In the genomic region with DNA sequence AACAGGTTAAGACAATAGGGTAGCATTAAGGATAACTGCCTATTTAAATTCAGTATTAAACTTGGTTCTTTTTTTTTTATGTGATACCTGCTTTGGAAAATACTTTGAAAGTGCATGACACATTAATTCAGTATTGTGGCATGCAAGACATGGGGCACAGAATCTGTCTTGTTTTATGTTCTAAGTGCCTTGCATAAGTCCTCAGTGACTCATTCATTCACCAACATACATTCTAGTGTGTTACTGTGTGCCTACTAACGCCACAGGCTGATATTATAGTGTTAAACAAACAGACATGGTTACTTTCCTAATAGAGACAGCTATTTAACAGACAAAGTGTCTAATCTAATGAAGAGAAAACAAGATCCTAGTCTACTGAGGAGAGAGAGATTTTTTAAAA, we compare ENCODE assay signal across 26 cellular contexts.
A peak's percentile ranks its signal among the peaks of the same experiment; 100 is the strongest.
DNase-seq lines count a peak whose midpoint lies in the region; ATAC-seq, FAIRE-seq and TF ChIP-seq lines count a peak whose summit lies in the region.
"Had no signal": no experiment of that assay in that cellular context is flagged by ENCODE, and none has a peak within 500 bp of the region (broad histone marks: within the 10 kb centered on the region; RNA-seq: fewer than 3 reads in every experiment).

No MANE protein-coding gene starts in this region.

- H3K36me3 ChIP-seq in breast epithelium (no peaks in the 10 kb centered on the region), upper lobe of right lung (no peaks in the 10 kb centered on the region)
- H3K36me3 ChIP-seq: BLaER1, heart right ventricle, pancreas, uterus had no signal

- no peak overlapping the region for H3K4me3 Mint-ChIP-seq in MCF 10A (ENCODE audit: unreplicated experiment)
- no peak overlapping the region for H3K4me3 Mint-ChIP-seq in naive thymus-derived CD8-positive, alpha-beta T cell
- H3K4me3 Mint-ChIP-seq: central memory CD8-positive, alpha-beta T cell; immature natural killer cell; T-cell had no signal

- no TSS peak for BruUV-seq in MCF 10A (replicated peaks; lab: Mats Ljungman, UMichigan)

- no peaks in the 10 kb centered on the region for H3K9me3 ChIP-seq in breast epithelium
- H3K9me3 ChIP-seq in upper lobe of right lung = no peaks in the 10 kb centered on the region
- H3K9me3 ChIP-seq: BLaER1, heart right ventricle, pancreas had no signal

- H3K27me3 ChIP-seq in breast epithelium = no peaks in the 10 kb centered on the region
- H3K27me3 ChIP-seq in foreskin keratinocyte = no peaks in the 10 kb centered on the region
- no peaks in the 10 kb centered on the region for H3K27me3 ChIP-seq in upper lobe of right lung
- H3K27me3 ChIP-seq: BLaER1, heart right ventricle, pancreas, uterus had no signal

- H3K27ac ChIP-seq in breast epithelium (no peak overlapping the region), RWPE1 (no peak overlapping the region), foreskin keratinocyte (no peak overlapping the region), upper lobe of right lung (no peak overlapping the region)
- H3K27ac ChIP-seq: BLaER1, heart right ventricle, pancreas, uterus had no signal

- intact Hi-C loops in MCF 10A (cut with micrococcal nuclease) = no loop called here
- intact Hi-C loops in breast epithelium (cut with DNase I; ENCODE audit: low total_unique reads) = no loop called here
- intact Hi-C loops in upper lobe of right lung (cut with DNase I) = no loop called here

- TF ChIP-seq CTCF in MCF 10A (IDR thresholded peaks at IDR 0.05; ENCODE audit: unreplicated experiment) (no peak), breast epithelium (IDR thresholded peaks at IDR 0.05) (no peak), RWPE1 (conservative IDR thresholded peaks at IDR 0.05; ENCODE audit: low read depth) (no peak), foreskin keratinocyte (conservative IDR thresholded peaks at IDR 0.05) (no peak), upper lobe of right lung (IDR thresholded peaks at IDR 0.05) (no peak)

- TF ChIP-seq POLR2A in breast epithelium (IDR thresholded peaks at IDR 0.05) = no peak

- H3K9me3 Mint-ChIP-seq in MCF 10A (ENCODE audit: unreplicated experiment) = no peaks in the 10 kb centered on the region
- peaks cover 0 to 4% (median 0%) of the 10 kb centered on the region in 9 donors for H3K9me3 Mint-ChIP-seq in naive thymus-derived CD8-positive, alpha-beta T cell

- H3K27ac Mint-ChIP-seq in MCF 10A (ENCODE audit: low read depth, unreplicated experiment) = no peak overlapping the region
- no peak overlapping the region for H3K27ac Mint-ChIP-seq in naive thymus-derived CD8-positive, alpha-beta T cell
- H3K27ac Mint-ChIP-seq: immature natural killer cell, T-cell had no signal

- no peaks in the 10 kb centered on the region for H3K4me1 ChIP-seq in breast epithelium
- H3K4me1 ChIP-seq in foreskin keratinocyte = no peaks in the 10 kb centered on the region
- no peaks in the 10 kb centered on the region for H3K4me1 ChIP-seq in upper lobe of right lung
- H3K4me1 ChIP-seq: BLaER1, uterus had no signal

- ATAC-seq in foreskin keratinocyte (peak; percentile 65), upper lobe of right lung (no peak)
- no peak for ATAC-seq in naive thymus-derived CD8-positive, alpha-beta T cell
- ATAC-seq: heart right ventricle, pancreas, T-cell had no signal

- FAIRE-seq in urothelium cell line (lab: Jason Lieb, UNC) = no peak
- FAIRE-seq: A204.1, GM12892, pancreas, small intestine had no signal

- POLR2A ChIA-PET in MCF 10A (lab: Yijun Ruan, JAX) (no interaction called here), RWPE1 (lab: Yijun Ruan, JAX; ENCODE audit: low non-redundant PET) (no interaction called here)
- POLR2A ChIA-PET in naive thymus-derived CD8-positive, alpha-beta T cell (lab: Charles Lee) = no interaction called here

- DNase-seq in MCF 10A (ENCODE audit: unreplicated experiment) (peak; percentile 23), breast epithelium (ENCODE audit: low spot score in 2 of 2) (no peak), RWPE1 (ENCODE audit: low spot score) (peak; percentile 38), foreskin keratinocyte (peak; percentile 32 to 66), urothelium cell line (ENCODE audit: low spot score) (peak; percentile 25), GM19238 (ENCODE audit: insufficient read length, low spot score) (no peak), upper lobe of right lung (no peak)
- DNase-seq in naive thymus-derived CD8-positive, alpha-beta T cell = no peak
- DNase-seq: activated CD4-positive, alpha-beta T cell treated with anti-CD3 and anti-CD28 coated beads, Interleukin-2, amount 50 U/mL, for 1 hour; activated CD8-positive, alpha-beta memory T cell treated with anti-CD3 and anti-CD28 coated beads, Interleukin-2, amount 50 U/mL, for 48 hours; activated effector memory CD4-positive, alpha-beta T cell treated with anti-CD3 and anti-CD28 coated beads, Interleukin-2, amount 50 U/mL, for 16 hours; heart right ventricle; immature natural killer cell; NCI-H2029; NCI-H510A treated with DMSO at 0.1 percent for 48 hours; pancreas; SHP77; small intestine; stimulated activated CD4-positive, alpha-beta T cell treated with anti-CD3 and anti-CD28 coated beads, Interleukin-4, amount 100 ng/mL, for 1 hour; T-cell; uterus had no signal

- H3K4me3 ChIP-seq in breast epithelium (no peak overlapping the region), upper lobe of right lung (no peak overlapping the region)
- H3K4me3 ChIP-seq: BLaER1, heart right ventricle, lung, pancreas, uterus had no signal

- H3K36me3 Mint-ChIP-seq in MCF 10A (ENCODE audit: insufficient read depth, unreplicated experiment) = no peaks in the 10 kb centered on the region
- H3K36me3 Mint-ChIP-seq in naive thymus-derived CD8-positive, alpha-beta T cell = peaks cover 0 to 1% (median 0%) of the 10 kb centered on the region in 3 donors
- H3K36me3 Mint-ChIP-seq: immature natural killer cell, T-cell had no signal

- H3K4me1 Mint-ChIP-seq in MCF 10A (ENCODE audit: insufficient read depth, unreplicated experiment) = no peaks in the 10 kb centered on the region
- no peaks in the 10 kb centered on the region for H3K4me1 Mint-ChIP-seq in naive thymus-derived CD8-positive, alpha-beta T cell
- H3K4me1 Mint-ChIP-seq: central memory CD8-positive, alpha-beta T cell; immature natural killer cell; T-cell had no signal

- CTCF ChIA-PET in MCF 10A (lab: Yijun Ruan, JAX) = no interaction called here
- CTCF ChIA-PET in RWPE1 (lab: Yijun Ruan, JAX) = no interaction called here

- peaks cover 49% of the 10 kb centered on the region for H3K27me3 Mint-ChIP-seq in MCF 10A (ENCODE audit: insufficient read depth, unreplicated experiment)
- H3K27me3 Mint-ChIP-seq in naive thymus-derived CD8-positive, alpha-beta T cell = peaks cover 0 to 9% (median 3%) of the 10 kb centered on the region in 5 donors

Comparison
In these comparisons a context has a peak if more than half of its experiments do, and no peak if none do; other contexts are left out.
1. DNase-seq: peak in MCF 10A (single experiment), RWPE1 (single experiment), foreskin keratinocyte (2 of 2) and urothelium cell line (single experiment); none in breast epithelium (0 of 2), GM19238 (single experiment), naive thymus-derived CD8-positive, alpha-beta T cell (0 of 10) and upper lobe of right lung (single experiment).